In the genomic region with DNA sequence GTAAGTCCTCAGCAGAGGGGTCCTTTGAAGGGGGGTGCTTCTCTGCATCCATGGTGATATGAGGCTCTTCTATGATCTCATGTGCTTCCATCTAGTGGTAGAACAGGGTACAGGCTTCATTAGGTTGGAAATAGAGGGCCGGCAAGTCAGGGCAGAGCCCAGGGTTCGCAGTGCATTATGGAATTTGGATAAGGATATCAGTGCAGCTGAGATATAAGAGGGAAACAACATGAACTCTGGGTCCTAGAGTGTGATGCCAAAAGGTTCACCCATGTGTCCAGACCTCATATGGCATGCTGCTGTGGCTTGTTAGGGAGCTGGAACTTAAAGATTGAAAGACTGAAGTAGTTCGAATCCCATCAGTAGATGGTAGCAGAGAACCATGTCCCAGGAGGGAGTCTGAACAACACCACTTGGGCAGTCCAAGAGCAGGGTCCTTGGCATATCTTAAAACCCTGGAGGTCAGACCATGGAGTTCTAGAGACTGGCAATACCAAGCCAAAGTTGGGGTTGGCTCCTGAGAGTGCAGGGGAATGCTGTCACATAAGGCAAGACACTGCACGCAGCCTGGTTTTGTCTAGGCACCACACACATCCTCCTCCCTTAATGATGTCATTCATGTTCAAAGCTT, we compare ENCODE assay signal across 1 cellular context.
TF ChIP-seq lines count a peak whose summit lies in the region.

No MANE protein-coding gene starts in this region.

TF ChIP-seq in HepG2, 621 proteins besides CTCF, POLR2A, EP300 and RAD21 (continues in another document):
- TF ChIP-seq ZSCAN30 (CRISPR knock-in tag; IDR thresholded peaks at IDR 0.05) (no peak), ZSCAN20 (CRISPR knock-in tag; IDR thresholded peaks at IDR 0.05; ENCODE audit: borderline replicate concordance) (no peak), ESRRA (CRISPR knock-in tag; IDR thresholded peaks at IDR 0.05; ENCODE audit: low read depth) (no peak), MIXL1 (CRISPR knock-in tag; IDR thresholded peaks at IDR 0.05) (peak; percentile 61; the same call in 1 of the 2 replicates), RAD51 (IDR thresholded peaks at IDR 0.05; ENCODE audit: borderline replicate concordance) (no peak), FIP1L1 (IDR thresholded peaks at IDR 0.05; ENCODE audit: borderline replicate concordance, insufficient read depth, low read depth, low read length) (no peak), XBP1 (CRISPR knock-in tag; IDR thresholded peaks at IDR 0.05) (no peak), RBFOX2 (IDR thresholded peaks at IDR 0.05; ENCODE audit: low read depth, low read length) (no peak), HNF4A (CRISPR knock-in tag; IDR thresholded peaks at IDR 0.05) (peak; percentile 7; the same call in 1 of the 2 replicates), HOXA7 (CRISPR knock-in tag; IDR thresholded peaks at IDR 0.05) (no peak), REPIN1 (CRISPR knock-in tag; IDR thresholded peaks at IDR 0.05; ENCODE audit: borderline replicate concordance, low read depth) (peak; percentile 80), SNAPC2 (CRISPR knock-in tag; IDR thresholded peaks at IDR 0.05) (peak; percentile 88; the same call in 1 of the 2 replicates), ZNF567 (CRISPR knock-in tag; IDR thresholded peaks at IDR 0.05; ENCODE audit: borderline replicate concordance) (0 out of 2 replicates have a peak, but pooled peaks have one; percentile 69), SOX5 (CRISPR knock-in tag; IDR thresholded peaks at IDR 0.05; ENCODE audit: borderline replicate concordance) (no peak), ZNF879 (CRISPR knock-in tag; IDR thresholded peaks at IDR 0.05) (no peak), ZNF564 (CRISPR knock-in tag; IDR thresholded peaks at IDR 0.05) (peak; percentile 98), TARDBP (CRISPR knock-in tag; IDR thresholded peaks at IDR 0.05) (peak; percentile 38; the same call in 1 of the 2 replicates), ZNF781 (CRISPR knock-in tag; IDR thresholded peaks at IDR 0.05; ENCODE audit: borderline replicate concordance, not compliant biosample characterization) (peak; percentile 57), SIN3B (IDR thresholded peaks at IDR 0.05; ENCODE audit: low read length) (no peak), BHLHE40 (IDR thresholded peaks at IDR 0.05; ENCODE audit: low read length) (no peak), TBX2 (CRISPR knock-in tag; IDR thresholded peaks at IDR 0.05; ENCODE audit: borderline replicate concordance) (peak; percentile 40; the same call in 1 of the 2 replicates), JUNB (CRISPR knock-in tag; IDR thresholded peaks at IDR 0.05; ENCODE audit: borderline replicate concordance) (no peak), MBD4 (IDR thresholded peaks at IDR 0.05; ENCODE audit: borderline replicate concordance, low read length) (no peak), GABPB1 (CRISPR knock-in tag; IDR thresholded peaks at IDR 0.05) (no peak), SRY (CRISPR knock-in tag; IDR thresholded peaks at IDR 0.05) (no peak), SIX4 (CRISPR knock-in tag; IDR thresholded peaks at IDR 0.05) (no peak)
- TF ChIP-seq, protein P1, sequence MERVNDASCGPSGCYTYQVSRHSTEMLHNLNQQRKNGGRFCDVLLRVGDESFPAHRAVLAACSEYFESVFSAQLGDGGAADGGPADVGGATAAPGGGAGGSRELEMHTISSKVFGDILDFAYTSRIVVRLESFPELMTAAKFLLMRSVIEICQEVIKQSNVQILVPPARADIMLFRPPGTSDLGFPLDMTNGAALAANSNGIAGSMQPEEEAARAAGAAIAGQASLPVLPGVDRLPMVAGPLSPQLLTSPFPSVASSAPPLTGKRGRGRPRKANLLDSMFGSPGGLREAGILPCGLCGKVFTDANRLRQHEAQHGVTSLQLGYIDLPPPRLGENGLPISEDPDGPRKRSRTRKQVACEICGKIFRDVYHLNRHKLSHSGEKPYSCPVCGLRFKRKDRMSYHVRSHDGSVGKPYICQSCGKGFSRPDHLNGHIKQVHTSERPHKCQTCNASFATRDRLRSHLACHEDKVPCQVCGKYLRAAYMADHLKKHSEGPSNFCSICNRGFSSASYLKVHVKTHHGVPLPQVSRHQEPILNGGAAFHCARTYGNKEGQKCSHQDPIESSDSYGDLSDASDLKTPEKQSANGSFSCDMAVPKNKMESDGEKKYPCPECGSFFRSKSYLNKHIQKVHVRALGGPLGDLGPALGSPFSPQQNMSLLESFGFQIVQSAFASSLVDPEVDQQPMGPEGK (CRISPR knock-in tag; IDR thresholded peaks at IDR 0.05): 0 out of 2 replicates have a peak, but pooled peaks have one; percentile 16
- TF ChIP-seq, protein P2, sequence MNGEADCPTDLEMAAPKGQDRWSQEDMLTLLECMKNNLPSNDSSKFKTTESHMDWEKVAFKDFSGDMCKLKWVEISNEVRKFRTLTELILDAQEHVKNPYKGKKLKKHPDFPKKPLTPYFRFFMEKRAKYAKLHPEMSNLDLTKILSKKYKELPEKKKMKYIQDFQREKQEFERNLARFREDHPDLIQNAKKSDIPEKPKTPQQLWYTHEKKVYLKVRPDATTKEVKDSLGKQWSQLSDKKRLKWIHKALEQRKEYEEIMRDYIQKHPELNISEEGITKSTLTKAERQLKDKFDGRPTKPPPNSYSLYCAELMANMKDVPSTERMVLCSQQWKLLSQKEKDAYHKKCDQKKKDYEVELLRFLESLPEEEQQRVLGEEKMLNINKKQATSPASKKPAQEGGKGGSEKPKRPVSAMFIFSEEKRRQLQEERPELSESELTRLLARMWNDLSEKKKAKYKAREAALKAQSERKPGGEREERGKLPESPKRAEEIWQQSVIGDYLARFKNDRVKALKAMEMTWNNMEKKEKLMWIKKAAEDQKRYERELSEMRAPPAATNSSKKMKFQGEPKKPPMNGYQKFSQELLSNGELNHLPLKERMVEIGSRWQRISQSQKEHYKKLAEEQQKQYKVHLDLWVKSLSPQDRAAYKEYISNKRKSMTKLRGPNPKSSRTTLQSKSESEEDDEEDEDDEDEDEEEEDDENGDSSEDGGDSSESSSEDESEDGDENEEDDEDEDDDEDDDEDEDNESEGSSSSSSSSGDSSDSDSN (CRISPR knock-in tag; IDR thresholded peaks at IDR 0.05): 0 out of 2 replicates have a peak, but pooled peaks have one; percentile 22
- TF ChIP-seq, protein P3, sequence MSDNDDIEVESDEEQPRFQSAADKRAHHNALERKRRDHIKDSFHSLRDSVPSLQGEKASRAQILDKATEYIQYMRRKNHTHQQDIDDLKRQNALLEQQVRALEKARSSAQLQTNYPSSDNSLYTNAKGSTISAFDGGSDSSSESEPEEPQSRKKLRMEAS (IDR thresholded peaks at IDR 0.05): 0 out of 2 replicates have a peak, but pooled peaks have one; percentile 21
- TF ChIP-seq, protein P4, sequence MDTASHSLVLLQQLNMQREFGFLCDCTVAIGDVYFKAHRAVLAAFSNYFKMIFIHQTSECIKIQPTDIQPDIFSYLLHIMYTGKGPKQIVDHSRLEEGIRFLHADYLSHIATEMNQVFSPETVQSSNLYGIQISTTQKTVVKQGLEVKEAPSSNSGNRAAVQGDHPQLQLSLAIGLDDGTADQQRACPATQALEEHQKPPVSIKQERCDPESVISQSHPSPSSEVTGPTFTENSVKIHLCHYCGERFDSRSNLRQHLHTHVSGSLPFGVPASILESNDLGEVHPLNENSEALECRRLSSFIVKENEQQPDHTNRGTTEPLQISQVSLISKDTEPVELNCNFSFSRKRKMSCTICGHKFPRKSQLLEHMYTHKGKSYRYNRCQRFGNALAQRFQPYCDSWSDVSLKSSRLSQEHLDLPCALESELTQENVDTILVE (CRISPR knock-in tag; IDR thresholded peaks at IDR 0.05): no peak
- TF ChIP-seq, protein P5, sequence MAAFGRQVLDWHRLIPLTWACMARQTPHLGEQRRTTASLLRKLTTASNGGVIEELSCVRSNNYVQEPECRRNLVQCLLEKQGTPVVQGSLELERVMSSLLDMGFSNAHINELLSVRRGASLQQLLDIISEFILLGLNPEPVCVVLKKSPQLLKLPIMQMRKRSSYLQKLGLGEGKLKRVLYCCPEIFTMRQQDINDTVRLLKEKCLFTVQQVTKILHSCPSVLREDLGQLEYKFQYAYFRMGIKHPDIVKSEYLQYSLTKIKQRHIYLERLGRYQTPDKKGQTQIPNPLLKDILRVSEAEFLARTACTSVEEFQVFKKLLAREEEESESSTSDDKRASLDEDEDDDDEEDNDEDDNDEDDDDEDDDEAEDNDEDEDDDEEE (CRISPR knock-in tag; IDR thresholded peaks at IDR 0.05): no peak
- TF ChIP-seq, protein P6, sequence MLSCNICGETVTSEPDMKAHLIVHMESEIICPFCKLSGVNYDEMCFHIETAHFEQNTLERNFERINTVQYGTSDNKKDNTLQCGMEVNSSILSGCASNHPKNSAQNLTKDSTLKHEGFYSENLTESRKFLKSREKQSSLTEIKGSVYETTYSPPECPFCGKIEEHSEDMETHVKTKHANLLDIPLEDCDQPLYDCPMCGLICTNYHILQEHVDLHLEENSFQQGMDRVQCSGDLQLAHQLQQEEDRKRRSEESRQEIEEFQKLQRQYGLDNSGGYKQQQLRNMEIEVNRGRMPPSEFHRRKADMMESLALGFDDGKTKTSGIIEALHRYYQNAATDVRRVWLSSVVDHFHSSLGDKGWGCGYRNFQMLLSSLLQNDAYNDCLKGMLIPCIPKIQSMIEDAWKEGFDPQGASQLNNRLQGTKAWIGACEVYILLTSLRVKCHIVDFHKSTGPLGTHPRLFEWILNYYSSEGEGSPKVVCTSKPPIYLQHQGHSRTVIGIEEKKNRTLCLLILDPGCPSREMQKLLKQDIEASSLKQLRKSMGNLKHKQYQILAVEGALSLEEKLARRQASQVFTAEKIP (CRISPR knock-in tag; IDR thresholded peaks at IDR 0.05; ENCODE audit: borderline replicate concordance): no peak
- TF ChIP-seq, protein P7, sequence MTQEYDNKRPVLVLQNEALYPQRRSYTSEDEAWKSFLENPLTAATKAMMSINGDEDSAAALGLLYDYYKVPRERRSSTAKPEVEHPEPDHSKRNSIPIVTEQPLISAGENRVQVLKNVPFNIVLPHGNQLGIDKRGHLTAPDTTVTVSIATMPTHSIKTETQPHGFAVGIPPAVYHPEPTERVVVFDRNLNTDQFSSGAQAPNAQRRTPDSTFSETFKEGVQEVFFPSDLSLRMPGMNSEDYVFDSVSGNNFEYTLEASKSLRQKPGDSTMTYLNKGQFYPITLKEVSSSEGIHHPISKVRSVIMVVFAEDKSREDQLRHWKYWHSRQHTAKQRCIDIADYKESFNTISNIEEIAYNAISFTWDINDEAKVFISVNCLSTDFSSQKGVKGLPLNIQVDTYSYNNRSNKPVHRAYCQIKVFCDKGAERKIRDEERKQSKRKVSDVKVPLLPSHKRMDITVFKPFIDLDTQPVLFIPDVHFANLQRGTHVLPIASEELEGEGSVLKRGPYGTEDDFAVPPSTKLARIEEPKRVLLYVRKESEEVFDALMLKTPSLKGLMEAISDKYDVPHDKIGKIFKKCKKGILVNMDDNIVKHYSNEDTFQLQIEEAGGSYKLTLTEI (CRISPR knock-in tag; conservative IDR thresholded peaks at IDR 0.05): no peak
- TF ChIP-seq, protein P8, sequence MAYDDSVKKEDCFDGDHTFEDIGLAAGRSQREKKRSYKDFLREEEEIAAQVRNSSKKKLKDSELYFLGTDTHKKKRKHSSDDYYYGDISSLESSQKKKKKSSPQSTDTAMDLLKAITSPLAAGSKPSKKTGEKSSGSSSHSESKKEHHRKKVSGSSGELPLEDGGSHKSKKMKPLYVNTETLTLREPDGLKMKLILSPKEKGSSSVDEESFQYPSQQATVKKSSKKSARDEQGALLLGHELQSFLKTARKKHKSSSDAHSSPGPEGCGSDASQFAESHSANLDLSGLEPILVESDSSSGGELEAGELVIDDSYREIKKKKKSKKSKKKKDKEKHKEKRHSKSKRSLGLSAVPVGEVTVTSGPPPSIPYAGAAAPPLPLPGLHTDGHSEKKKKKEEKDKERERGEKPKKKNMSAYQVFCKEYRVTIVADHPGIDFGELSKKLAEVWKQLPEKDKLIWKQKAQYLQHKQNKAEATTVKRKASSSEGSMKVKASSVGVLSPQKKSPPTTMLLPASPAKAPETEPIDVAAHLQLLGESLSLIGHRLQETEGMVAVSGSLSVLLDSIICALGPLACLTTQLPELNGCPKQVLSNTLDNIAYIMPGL (CRISPR knock-in tag; IDR thresholded peaks at IDR 0.05; ENCODE audit: borderline replicate concordance in 1 of 2, low read depth in 1 of 2): peak; percentile 25 to 46; a peak in 1 of 4 replicates
- TF ChIP-seq, protein P9, sequence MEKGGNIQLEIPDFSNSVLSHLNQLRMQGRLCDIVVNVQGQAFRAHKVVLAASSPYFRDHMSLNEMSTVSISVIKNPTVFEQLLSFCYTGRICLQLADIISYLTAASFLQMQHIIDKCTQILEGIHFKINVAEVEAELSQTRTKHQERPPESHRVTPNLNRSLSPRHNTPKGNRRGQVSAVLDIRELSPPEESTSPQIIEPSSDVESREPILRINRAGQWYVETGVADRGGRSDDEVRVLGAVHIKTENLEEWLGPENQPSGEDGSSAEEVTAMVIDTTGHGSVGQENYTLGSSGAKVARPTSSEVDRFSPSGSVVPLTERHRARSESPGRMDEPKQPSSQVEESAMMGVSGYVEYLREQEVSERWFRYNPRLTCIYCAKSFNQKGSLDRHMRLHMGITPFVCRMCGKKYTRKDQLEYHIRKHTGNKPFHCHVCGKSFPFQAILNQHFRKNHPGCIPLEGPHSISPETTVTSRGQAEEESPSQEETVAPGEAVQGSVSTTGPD (CRISPR knock-in tag; IDR thresholded peaks at IDR 0.05): no peak
- TF ChIP-seq, protein P10, sequence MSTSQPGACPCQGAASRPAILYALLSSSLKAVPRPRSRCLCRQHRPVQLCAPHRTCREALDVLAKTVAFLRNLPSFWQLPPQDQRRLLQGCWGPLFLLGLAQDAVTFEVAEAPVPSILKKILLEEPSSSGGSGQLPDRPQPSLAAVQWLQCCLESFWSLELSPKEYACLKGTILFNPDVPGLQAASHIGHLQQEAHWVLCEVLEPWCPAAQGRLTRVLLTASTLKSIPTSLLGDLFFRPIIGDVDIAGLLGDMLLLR (CRISPR knock-in tag; IDR thresholded peaks at IDR 0.05): no peak
- TF ChIP-seq, protein P11, sequence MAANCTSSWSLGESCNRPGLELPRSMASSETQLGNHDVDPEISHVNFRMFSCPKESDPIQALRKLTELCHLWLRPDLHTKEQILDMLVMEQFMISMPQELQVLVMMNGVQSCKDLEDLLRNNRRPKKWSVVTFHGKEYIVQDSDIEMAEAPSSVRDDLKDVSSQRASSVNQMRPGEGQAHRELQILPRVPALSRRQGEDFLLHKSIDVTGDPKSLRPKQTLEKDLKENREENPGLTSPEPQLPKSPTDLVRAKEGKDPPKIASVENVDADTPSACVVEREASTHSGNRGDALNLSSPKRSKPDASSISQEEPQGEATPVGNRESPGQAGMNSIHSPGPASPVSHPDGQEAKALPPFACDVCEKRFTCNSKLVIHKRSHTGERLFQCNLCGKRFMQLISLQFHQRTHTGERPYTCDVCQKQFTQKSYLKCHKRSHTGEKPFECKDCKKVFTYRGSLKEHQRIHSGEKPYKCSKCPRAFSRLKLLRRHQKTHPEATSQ (CRISPR knock-in tag; IDR thresholded peaks at IDR 0.05; ENCODE audit: borderline replicate concordance): 0 out of 2 replicates have a peak, but pooled peaks have one; percentile 27
- TF ChIP-seq, protein P12, sequence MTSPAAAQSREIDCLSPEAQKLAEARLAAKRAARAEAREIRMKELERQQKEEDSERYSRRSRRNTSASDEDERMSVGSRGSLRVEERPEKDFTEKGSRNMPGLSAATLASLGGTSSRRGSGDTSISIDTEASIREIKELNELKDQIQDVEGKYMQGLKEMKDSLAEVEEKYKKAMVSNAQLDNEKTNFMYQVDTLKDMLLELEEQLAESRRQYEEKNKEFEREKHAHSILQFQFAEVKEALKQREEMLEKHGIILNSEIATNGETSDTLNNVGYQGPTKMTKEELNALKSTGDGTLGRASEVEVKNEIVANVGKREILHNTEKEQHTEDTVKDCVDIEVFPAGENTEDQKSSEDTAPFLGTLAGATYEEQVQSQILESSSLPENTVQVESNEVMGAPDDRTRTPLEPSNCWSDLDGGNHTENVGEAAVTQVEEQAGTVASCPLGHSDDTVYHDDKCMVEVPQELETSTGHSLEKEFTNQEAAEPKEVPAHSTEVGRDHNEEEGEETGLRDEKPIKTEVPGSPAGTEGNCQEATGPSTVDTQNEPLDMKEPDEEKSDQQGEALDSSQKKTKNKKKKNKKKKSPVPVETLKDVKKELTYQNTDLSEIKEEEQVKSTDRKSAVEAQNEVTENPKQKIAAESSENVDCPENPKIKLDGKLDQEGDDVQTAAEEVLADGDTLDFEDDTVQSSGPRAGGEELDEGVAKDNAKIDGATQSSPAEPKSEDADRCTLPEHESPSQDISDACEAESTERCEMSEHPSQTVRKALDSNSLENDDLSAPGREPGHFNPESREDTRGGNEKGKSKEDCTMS (CRISPR knock-in tag; conservative IDR thresholded peaks at IDR 0.05): no peak
